In the genomic region with DNA sequence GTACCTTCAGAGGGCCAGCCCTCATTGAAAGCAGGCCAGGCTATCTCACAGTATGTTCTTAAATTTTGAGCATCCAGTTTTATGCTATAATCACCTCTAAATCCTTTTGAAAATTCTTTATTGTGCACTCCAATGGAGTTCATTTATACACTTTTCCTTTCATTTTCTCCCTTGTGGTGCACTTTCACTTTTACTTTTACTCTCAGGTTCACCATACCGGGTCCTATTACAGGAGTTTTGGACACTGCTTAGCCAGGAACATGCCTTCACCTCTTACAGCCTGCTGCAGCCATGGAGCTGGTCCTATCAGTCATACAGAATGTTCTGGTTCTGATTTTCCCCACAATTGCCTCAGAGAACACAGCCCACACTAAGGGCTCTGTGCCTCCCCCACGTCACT, we compare ENCODE assay signal across 8 cellular contexts.
DNase-seq lines count a peak whose midpoint lies in the region; ATAC-seq and TF ChIP-seq lines count a peak whose summit lies in the region.
"Not testable (repeated sequence)": the region's sequence is repeated elsewhere in the genome, so short reads cannot be mapped to it uniquely, and the experiment has no call there.

No MANE protein-coding gene starts in this region.

- H3K27me3 ChIP-seq in RWPE2 (ENCODE audit: insufficient read depth, poor library complexity, severe bottlenecking); upper lobe of right lung: not testable (repeated sequence)

- not testable (repeated sequence) for H3K27ac ChIP-seq in RWPE2 (ENCODE audit: poor library complexity, severe bottlenecking); upper lobe of right lung

- not testable (repeated sequence) for H3K9me3 Mint-ChIP-seq in activated naive CD4-positive, alpha-beta T cell treated with anti-CD3 and anti-CD28 coated beads, Interleukin-2, amount 50 U/mL, for 72 hours

- not testable (repeated sequence) for H3K4me3 ChIP-seq in RWPE2 (ENCODE audit: severe bottlenecking); upper lobe of right lung

- ATAC-seq in GM18498 (IDR thresholded peaks at IDR 0.05; ENCODE audit: unreplicated experiment) (peak; percentile 87), GM19455 (IDR thresholded peaks at IDR 0.05; ENCODE audit: unreplicated experiment) (peak; percentile 70), GM21619 (IDR thresholded peaks at IDR 0.05; ENCODE audit: unreplicated experiment) (peak; percentile 82), HG02884 (IDR thresholded peaks at IDR 0.05; ENCODE audit: unreplicated experiment) (peak; percentile 63), HG03196 (IDR thresholded peaks at IDR 0.05; ENCODE audit: unreplicated experiment) (peak; percentile 85), RWPE2 (ENCODE audit: low read depth) (peak; percentile 23; the same call in 1 of the 3 replicates), upper lobe of right lung (peak; percentile 39)
- peak; percentile 56 to 58 for ATAC-seq in activated naive CD4-positive, alpha-beta T cell treated with anti-CD3 and anti-CD28 coated beads, Interleukin-2, amount 50 U/mL, for 72 hours

- DNase-seq in RWPE2 (ENCODE audit: low spot score); activated naive CD4-positive, alpha-beta T cell treated with anti-CD3 and anti-CD28 coated beads, Interleukin-2, amount 50 U/mL, for 72 hours (ENCODE audit: low spot score in 2 of 2); upper lobe of right lung: not testable (repeated sequence)

- H3K4me1 ChIP-seq in RWPE2 (ENCODE audit: insufficient read depth, poor library complexity, severe bottlenecking); upper lobe of right lung: not testable (repeated sequence)

- not testable (repeated sequence) for H3K36me3 ChIP-seq in RWPE2 (ENCODE audit: low read depth); upper lobe of right lung

- not testable (repeated sequence) for H3K27ac Mint-ChIP-seq in activated naive CD4-positive, alpha-beta T cell treated with anti-CD3 and anti-CD28 coated beads, Interleukin-2, amount 50 U/mL, for 72 hours

- not testable (repeated sequence) for TF ChIP-seq CTCF in RWPE2 (IDR thresholded peaks at IDR 0.05; ENCODE audit: poor library complexity, severe bottlenecking); upper lobe of right lung (IDR thresholded peaks at IDR 0.05)

- not testable (repeated sequence) for H3K36me3 Mint-ChIP-seq in activated naive CD4-positive, alpha-beta T cell treated with anti-CD3 and anti-CD28 coated beads, Interleukin-2, amount 50 U/mL, for 72 hours

- not testable (repeated sequence) for H3K9me3 ChIP-seq in RWPE2 (ENCODE audit: severe bottlenecking); upper lobe of right lung

- intact Hi-C loops in upper lobe of right lung (cut with DNase I): not testable (repeated sequence)

Comparison
In these comparisons a context has a peak if more than half of its experiments do, and no peak if none do; other contexts are left out.
1. ATAC-seq: peak in every context shown above with its lines; median percentile 87 in GM18498; 85 in HG03196; 82 in GM21619; 70 in GM19455; 63 in HG02884; 57 in activated naive CD4-positive, alpha-beta T cell treated with anti-CD3 and anti-CD28 coated beads, Interleukin-2, amount 50 U/mL, for 72 hours; 39 in upper lobe of right lung; 23 in RWPE2.